Comparison of ENCODE assay signal across 8 cellular contexts in genomic region chr7:74173074-74173473, GRCh38. TPM values are rescaled to one million over a fixed set of nuclear protein-coding genes. Genes with fewer than 3 reads are reported as not detected.
DNase-seq lines count a peak whose midpoint lies in the region; ATAC-seq and TF ChIP-seq lines count a peak whose summit lies in the region.

No MANE protein-coding gene starts in this region.

- DNase-seq in NCI-H146 (lab: John Stamatoyannopoulos, UW), result peak; percentile 72
- no peak for DNase-seq in dorsolateral prefrontal cortex
- DNase-seq in head of caudate nucleus, result no peak
- no peak for DNase-seq in inferior parietal cortex (ENCODE audit: extremely low spot score)
- DNase-seq in UCSD-AML1 (lab: John Stamatoyannopoulos, UW; ENCODE audit: unreplicated experiment), result no peak

- peak overlapping the region; percentile 52 for H2AFZ ChIP-seq in neuron (ENCODE audit: low read depth, low read length)

- no peak for TF ChIP-seq CTCF in dorsolateral prefrontal cortex (IDR thresholded peaks at IDR 0.05 in 54 of 56, conservative IDR thresholded peaks at IDR 0.05 in 2 of 56; ENCODE audit: low read depth in 1 of 56, partially characterized antibody in 56 of 56)

- H3K9ac ChIP-seq in ES-I3 (ENCODE audit: low read depth, low read length), result peak overlapping the region; percentile 95

- intact Hi-C loops in dorsolateral prefrontal cortex (cut with DNase I), result loop anchor here (5.0 kb wide), 2 partner anchors 91 to 106 kb away; partner anchors contain the start of gene LIMK1 (in 2 of the 2)
- intact Hi-C loops in head of caudate nucleus (cut with DNase I), result loop anchor here (5.0 kb wide), 1 partner anchor 106 kb away; no protein-coding TSS in a partner anchor

- H3K27me3 ChIP-seq in dorsolateral prefrontal cortex (no peaks in the 10 kb centered on the region), neuron (ENCODE audit: insufficient read depth, low read length) (no peaks in the 10 kb centered on the region)

- ATAC-seq in GM18909 (IDR thresholded peaks at IDR 0.05; ENCODE audit: poor library complexity, unreplicated experiment), result no peak

- H3K36me3 ChIP-seq in ES-I3 (ENCODE audit: insufficient read depth, low read length) (peaks cover 4% of the 10 kb centered on the region; the same call in 1 of the 2 replicates), neuron (ENCODE audit: insufficient read depth, low read length) (peaks cover 9% of the 10 kb centered on the region)

- H3K9me3 ChIP-seq in ES-I3 (ENCODE audit: control insufficient read depth, insufficient read depth, low read length), result no peaks in the 10 kb centered on the region
- no peaks in the 10 kb centered on the region for H3K9me3 ChIP-seq in neuron (ENCODE audit: low read length)

- peak overlapping the region in 48 of 59 donors; percentile 52 to 98 (median 93) for H3K27ac ChIP-seq in dorsolateral prefrontal cortex

- peaks cover 9% of the 10 kb centered on the region for H3K4me1 ChIP-seq in ES-I3 (ENCODE audit: insufficient read depth, low read length)
- H3K4me1 ChIP-seq in neuron (ENCODE audit: insufficient read depth, low read length), result peaks cover 23% of the 10 kb centered on the region

- H3K4me3 ChIP-seq in dorsolateral prefrontal cortex (peak overlapping the region in 58 of 59 donors; percentile 60 to 99 (median 95)), neuron (ENCODE audit: low read length) (peak overlapping the region; percentile 98)

RNA-seq across cellular contexts. Expression of gene EIF4H, which starts 1.1 kb away (rescaled TPM):
- total RNA-seq in dorsolateral prefrontal cortex, result 100 to 1,000 TPM; 190 to 323 (median 261) TPM

RNA-seq across cellular contexts. Expression of gene LAT2, which starts 36.7 kb away (rescaled TPM):
- total RNA-seq in dorsolateral prefrontal cortex, result 10 to 100 TPM in 67 of 120 experiments, 1 to 10 TPM in 53; 1.2 to 28.5 (median 10.6) TPM
